In the genomic region with DNA sequence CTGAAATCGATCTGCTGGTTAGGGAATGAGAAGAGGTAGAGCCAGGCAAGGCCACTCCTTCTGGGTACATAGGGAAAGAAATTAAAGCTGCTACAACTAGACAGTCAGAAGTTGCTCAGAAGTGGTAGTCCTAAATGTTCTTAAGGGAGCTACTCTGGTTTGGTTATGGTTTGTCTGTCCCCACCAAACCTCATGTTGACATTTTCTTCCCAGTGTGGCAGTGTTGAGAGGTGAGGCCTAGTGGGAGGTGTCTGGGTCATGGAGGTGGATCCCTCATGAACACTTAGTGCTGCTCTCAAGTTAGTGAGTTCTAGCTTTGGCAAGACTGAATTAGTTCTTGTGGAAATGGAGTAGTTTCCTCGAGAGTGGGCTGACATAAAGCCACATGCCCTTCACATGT, we compare ENCODE assay signal across 16 cellular contexts.
"Had no signal": no experiment of that assay in that cellular context is flagged by ENCODE, and none has a peak within 500 bp of the region (broad histone marks: within the 10 kb centered on the region; RNA-seq: fewer than 3 reads in every experiment).

No MANE protein-coding gene starts in this region.

- H3K4me3 Mint-ChIP-seq: activated T-cell treated with anti-CD3 and anti-CD28 coated beads, Interleukin-2, amount 50 U/mL, for 4 hours; nephron had no signal

- DNase-seq: activated CD4-positive, alpha-beta T cell treated with anti-CD3 and anti-CD28 coated beads for 1 hour; activated CD4-positive, alpha-beta T cell treated with anti-CD3 and anti-CD28 coated beads, Interleukin-2, amount 50 U/mL, for 48 hours; activated gamma-delta T cell treated with Interleukin-2 at 50 U/mL for 16 hours; activated T-cell treated with anti-CD3 and anti-CD28 coated beads, Interleukin-2, amount 50 U/mL, for 4 hours; gastrocnemius medialis; head of caudate nucleus; lower lobe of right lung; nucleus accumbens; retina; SIG-M5; stimulated activated CD4-positive, alpha-beta T cell treated with anti-CD3 and anti-CD28 coated beads, Interleukin-2, amount 100 ng/mL, for 24 hours; uterus had no signal

- H3K9me3 Mint-ChIP-seq: activated T-cell treated with anti-CD3 and anti-CD28 coated beads, Interleukin-2, amount 50 U/mL, for 4 hours; nephron had no signal

- ATAC-seq: activated T-cell treated with anti-CD3 and anti-CD28 coated beads, Interleukin-2, amount 50 U/mL, for 4 hours; gastrocnemius medialis; lower lobe of right lung; SK-N-SH treated with all-trans-retinoic acid at 6 μM for 48 hours had no signal

- H3K27me3 ChIP-seq: ascending aorta, gastrocnemius medialis, uterus had no signal

- H3K27ac ChIP-seq: ascending aorta, coronary artery, gastrocnemius medialis, lower lobe of right lung, uterus had no signal

- H3K4me3 ChIP-seq: ascending aorta, coronary artery, gastrocnemius medialis, lower lobe of right lung, uterus had no signal

- H3K27ac Mint-ChIP-seq: nephron had no signal

- H3K4me1 ChIP-seq: ascending aorta, gastrocnemius medialis had no signal

- H3K36me3 ChIP-seq: uterus had no signal

- H3K4me1 Mint-ChIP-seq: nephron had no signal

- H3K9me3 ChIP-seq: ascending aorta, gastrocnemius medialis, lower lobe of right lung, uterus had no signal
